18 cellular contexts compared by ENCODE assay signal in genomic region chr20:19560876-19561480, GRCh38.
DNase-seq lines count a peak whose midpoint lies in the region; ATAC-seq, FAIRE-seq and TF ChIP-seq lines count a peak whose summit lies in the region.
"Had no signal": no experiment of that assay in that cellular context is flagged by ENCODE, and none has a peak within 500 bp of the region (broad histone marks: within the 10 kb centered on the region; RNA-seq: fewer than 3 reads in every experiment).

No MANE protein-coding gene starts in this region.

- DNase-seq in BJ (ENCODE audit: low read depth) = peak; percentile 52
- DNase-seq in NCI-H524 (lab: John Stamatoyannopoulos, UW) = peak; percentile 98 to 99
- no peak for DNase-seq in nephron progenitor cell
- no peak for DNase-seq in omental fat pad (ENCODE audit: low spot score)
- no peak for DNase-seq in T-cell
- DNase-seq in endothelial cell (ENCODE audit: low spot score) = no peak
- DNase-seq: COR-L47, DMS53, HCEC 1CT, MV-4-11, NCI-H1417 treated with DMSO at 0.1 percent for 48 hours, NCI-H2029, NCI-H526 treated with DMSO at 0.1 percent for 48 hours, SHP77 treated with DMSO at 0.1 percent for 48 hours had no signal

- CTCF ChIA-PET in BJ (lab: Yijun Ruan, JAX) = interaction anchor here (0.7 to 2.3 kb wide), 5 partner anchors 14 to 356 kb away, joined by 3 to 11 read pairs (median 3); no protein-coding TSS in a partner anchor
- CTCF ChIA-PET in T-cell (lab: Charles Lee) = no interaction called here

- no peaks in the 10 kb centered on the region for H3K27me3 ChIP-seq in BJ (ENCODE audit: control insufficient read depth, insufficient read depth, low read length)

- H3K4me1 Mint-ChIP-seq in nephron progenitor cell (peaks cover 54% of the 10 kb centered on the region), T-cell (no peaks in the 10 kb centered on the region), endothelial cell (ENCODE audit: unreplicated experiment) (no peaks in the 10 kb centered on the region)

- no peaks in the 10 kb centered on the region for H3K36me3 ChIP-seq in BJ (ENCODE audit: control insufficient read depth, insufficient read depth, low read length)

- H3K4me3 Mint-ChIP-seq in nephron progenitor cell (no peak overlapping the region), T-cell (no peak overlapping the region), endothelial cell (ENCODE audit: unreplicated experiment) (no peak overlapping the region)

- H3K27me3 Mint-ChIP-seq in nephron progenitor cell (ENCODE audit: low read depth, poor library complexity) (peaks cover 9% of the 10 kb centered on the region), T-cell (peaks cover 0 to 6% of the 10 kb centered on the region in 2 donors), endothelial cell (ENCODE audit: unreplicated experiment) (no peaks in the 10 kb centered on the region)

- no peaks in the 10 kb centered on the region for H3K9me3 Mint-ChIP-seq in nephron progenitor cell
- peaks cover 0 to 5% (median 0%) of the 10 kb centered on the region in 3 donors for H3K9me3 Mint-ChIP-seq in T-cell
- no peaks in the 10 kb centered on the region for H3K9me3 Mint-ChIP-seq in endothelial cell (ENCODE audit: unreplicated experiment)

- TF ChIP-seq CTCF in BJ (IDR thresholded peaks at IDR 0.05; ENCODE audit: insufficient read depth, low read depth, low read length) (no peak), nephron progenitor cell (IDR thresholded peaks at IDR 0.05) (no peak), omental fat pad (IDR thresholded peaks at IDR 0.05) (no peak), endothelial cell (IDR thresholded peaks at IDR 0.05; ENCODE audit: unreplicated experiment) (no peak)

- H3K36me3 Mint-ChIP-seq in nephron progenitor cell (ENCODE audit: low read depth) (peaks cover 5% of the 10 kb centered on the region), T-cell (no peaks in the 10 kb centered on the region), endothelial cell (ENCODE audit: low read depth, unreplicated experiment) (no peaks in the 10 kb centered on the region)

- POLR2A ChIA-PET in BJ (lab: Charles Lee) = no interaction called here
- POLR2A ChIA-PET in T-cell (lab: Charles Lee) = no interaction called here

- H3K27ac Mint-ChIP-seq in nephron progenitor cell (peak overlapping the region; percentile 60), T-cell (no peak overlapping the region), endothelial cell (ENCODE audit: unreplicated experiment) (no peak overlapping the region)

- ATAC-seq in omental fat pad (ENCODE audit: low FRiP score) = no peak
- no peak for ATAC-seq in T-cell (replicated peaks in 1 of 4)
- ATAC-seq: Panc1 had no signal

- no peak overlapping the region for H3K4me3 ChIP-seq in BJ (ENCODE audit: low read depth, low read length)

- FAIRE-seq in endometrium (lab: Jason Lieb, UNC) = peak; percentile 93
- FAIRE-seq: GM12892, GM19239 had no signal

Comparison
In these comparisons a context has a peak if more than half of its experiments do, and no peak if none do; other contexts are left out.
1. DNase-seq: peak in BJ (single experiment) and NCI-H524 (2 of 2); none in nephron progenitor cell (single experiment), omental fat pad (single experiment), T-cell (0 of 34) and endothelial cell (single experiment).